Comparison of ENCODE assay signal across 26 cellular contexts in the genomic region with DNA sequence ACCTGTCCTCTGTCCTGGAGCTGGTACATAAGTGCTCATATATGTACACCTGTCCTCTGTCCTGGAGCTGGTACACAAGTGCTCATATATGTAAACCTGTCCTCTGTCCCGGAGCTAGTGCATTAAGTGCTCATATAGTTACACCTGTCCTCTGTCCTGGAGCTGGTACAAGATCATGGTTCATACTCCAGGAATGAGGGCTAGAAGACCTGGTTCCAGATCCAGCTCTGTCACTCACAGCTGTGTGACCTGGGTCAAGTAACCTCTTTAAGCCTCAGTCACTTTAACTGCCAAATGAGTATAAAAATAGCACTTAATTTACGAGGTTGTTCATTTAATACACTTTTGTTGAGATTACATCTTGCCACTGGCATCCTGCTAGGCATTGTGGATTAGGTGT.
"Had no signal": no experiment of that assay in that cellular context is flagged by ENCODE, and none has a peak within 500 bp of the region (broad histone marks: within the 10 kb centered on the region; RNA-seq: fewer than 3 reads in every experiment).

No MANE protein-coding gene starts in this region.

- H3K27me3 Mint-ChIP-seq: dendritic cell treated with granulocyte-macrophage colony-stimulating factor and Interleukin-4, amounts not matched to agents 40 ng/mL and 50 ng/mL, for 4 days; effector memory CD8-positive, alpha-beta T cell; naive B cell had no signal

- H3K27me3 ChIP-seq: colonic mucosa, esophagus muscularis mucosa, foreskin keratinocyte, gastroesophageal sphincter, heart left ventricle, hepatocyte, left lung had no signal

- DNase-seq: colonic mucosa; cortex of kidney; effector CD8-positive, alpha-beta T cell; effector memory CD8-positive, alpha-beta T cell; endodermal cell; erythroblast; foreskin keratinocyte; heart left ventricle; hypothalamus; immature natural killer cell; islet precursor cell; kidney; kidney glomerular epithelial cell; left colon; left lung; left ventricle myocardium superior; lower lobe of right lung; mesenchymal stem cell; mucosa of descending colon; naive B cell had no signal

- H3K36me3 ChIP-seq: colonic mucosa, esophagus muscularis mucosa, gastroesophageal sphincter, heart left ventricle, left lung, lower lobe of right lung had no signal

- H3K36me3 Mint-ChIP-seq: immature natural killer cell, mesothelial cell of epicardium, naive B cell had no signal

- H3K4me1 Mint-ChIP-seq: endodermal cell had no signal

- H3K27ac ChIP-seq: colonic mucosa, epithelial cell of prostate, esophagus muscularis mucosa, foreskin keratinocyte, gastroesophageal sphincter, heart left ventricle, hepatocyte, left lung, lower lobe of right lung had no signal

- H3K4me1 ChIP-seq: colonic mucosa, lower lobe of right lung had no signal

- H3K27ac Mint-ChIP-seq: dendritic cell treated with granulocyte-macrophage colony-stimulating factor and Interleukin-4, amounts not matched to agents 40 ng/mL and 50 ng/mL, for 4 days; effector memory CD8-positive, alpha-beta T cell; endodermal cell; immature natural killer cell; mesothelial cell of epicardium; naive B cell had no signal

- ATAC-seq: effector memory CD8-positive, alpha-beta T cell; foreskin keratinocyte; gastroesophageal sphincter; heart left ventricle; left colon; left lung; left ventricle myocardium superior; lower lobe of right lung; mucosa of descending colon had no signal

- H3K9me3 Mint-ChIP-seq: dendritic cell treated with granulocyte-macrophage colony-stimulating factor and Interleukin-4, amounts not matched to agents 40 ng/mL and 50 ng/mL, for 4 days; effector memory CD8-positive, alpha-beta T cell; endodermal cell; immature natural killer cell; mesothelial cell of epicardium had no signal

- H3K4me3 ChIP-seq: colonic mucosa, esophagus muscularis mucosa, gastroesophageal sphincter, heart left ventricle, hepatocyte, left lung, lower lobe of right lung, mucosa of descending colon had no signal

- H3K9me3 ChIP-seq: colonic mucosa, esophagus muscularis mucosa, gastroesophageal sphincter, heart left ventricle, left lung, lower lobe of right lung, mucosa of descending colon had no signal

- H3K4me3 Mint-ChIP-seq: dendritic cell treated with granulocyte-macrophage colony-stimulating factor and Interleukin-4, amounts not matched to agents 40 ng/mL and 50 ng/mL, for 4 days; effector memory CD8-positive, alpha-beta T cell; endodermal cell; immature natural killer cell; mesothelial cell of epicardium; naive B cell had no signal
